10 cellular contexts compared by ENCODE assay signal in the genomic region with DNA sequence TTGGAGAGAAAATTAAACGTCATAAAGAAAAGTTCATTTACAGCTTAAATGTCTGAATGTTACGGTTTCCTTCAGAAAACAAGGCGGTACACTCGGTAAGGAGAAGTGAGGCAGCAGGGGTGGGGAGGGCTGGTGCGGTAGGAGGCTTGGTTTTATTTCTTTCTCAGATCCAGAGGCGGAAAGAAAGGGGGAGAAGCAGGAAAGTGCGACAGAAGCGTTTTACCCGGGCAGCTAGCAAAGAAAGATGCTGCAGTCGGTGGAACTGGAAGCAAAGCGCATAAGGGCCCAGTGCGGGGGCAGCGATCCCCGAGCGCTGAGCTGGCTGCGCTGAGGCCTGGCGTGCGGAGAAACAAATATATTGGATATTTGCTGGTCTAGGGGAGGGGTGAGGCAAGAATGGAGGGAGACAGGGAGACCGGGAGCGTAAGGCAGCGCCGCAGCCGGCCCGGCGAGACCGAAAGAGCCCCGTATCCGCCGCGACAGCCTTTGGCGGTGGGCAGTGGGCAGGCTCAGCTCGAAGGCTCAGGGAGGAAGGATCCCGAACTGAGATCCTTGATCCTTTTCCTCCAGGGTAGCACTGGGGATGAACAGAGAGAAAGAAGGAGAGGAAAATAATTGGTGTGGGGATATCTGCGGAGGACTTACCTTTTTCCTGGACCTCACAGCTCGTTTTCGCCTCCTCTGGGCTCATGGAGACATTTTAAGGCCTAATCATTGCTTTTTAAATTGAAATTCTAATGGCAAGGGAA. TPM values are rescaled to one million over a fixed set of nuclear protein-coding genes. Genes with fewer than 3 reads are reported as not detected.
A peak's percentile ranks its signal among the peaks of the same experiment; 100 is the strongest.
DNase-seq lines count a peak whose midpoint lies in the region; ATAC-seq and TF ChIP-seq lines count a peak whose summit lies in the region.
"Had no signal": no experiment of that assay in that cellular context is flagged by ENCODE, and none has a peak within 500 bp of the region (broad histone marks: within the 10 kb centered on the region; RNA-seq: fewer than 3 reads in every experiment).

No MANE protein-coding gene starts in this region.

- TF ChIP-seq CTCF in HFF-Myc (IDR thresholded peaks at IDR 0.05; ENCODE audit: low read depth, low read length, missing control alignments) (no peak), coronary artery (IDR thresholded peaks at IDR 0.05) (no peak), gastrocnemius medialis (IDR thresholded peaks at IDR 0.05 in 4 of 5, conservative IDR thresholded peaks at IDR 0.05 in 1 of 5) (no peak)

- TF ChIP-seq POLR2A in gastrocnemius medialis (IDR thresholded peaks at IDR 0.05), result no peak

- H3K27me3 ChIP-seq in gastrocnemius medialis, result peaks cover 84 to 99% (median 89%) of the 10 kb centered on the region in 3 donors

- H3K27ac ChIP-seq in coronary artery (no peak overlapping the region), gastrocnemius medialis (peak overlapping the region; percentile 55 to 74 (median 71))
- H3K27ac ChIP-seq: thoracic aorta had no signal

- peak in 1 of 2 donors; percentile 12 for ATAC-seq in gastrocnemius medialis

- no peaks in the 10 kb centered on the region for H3K36me3 ChIP-seq in gastrocnemius medialis
- H3K36me3 ChIP-seq: thoracic aorta had no signal

- peak overlapping the region; percentile 49 for H3K4me3 ChIP-seq in HFF-Myc (replicated peaks; ENCODE audit: low read depth, low read length)
- H3K4me3 ChIP-seq in coronary artery, result peak overlapping the region; percentile 47
- H3K4me3 ChIP-seq in gastrocnemius medialis, result peak overlapping the region; percentile 43 to 52 (median 46)
- H3K4me3 ChIP-seq: thoracic aorta had no signal

- DNase-seq in HFF-Myc (ENCODE audit: extremely low read depth, low read depth) (no peak), coronary artery (ENCODE audit: low spot score) (no peak), gastrocnemius medialis (no peak), HT-29 (ENCODE audit: low spot score) (no peak), putamen (ENCODE audit: low spot score) (no peak), GM19240 (ENCODE audit: insufficient read length, low spot score) (no peak)
- DNase-seq: activated CD4-positive, alpha-beta T cell treated with anti-CD3 and anti-CD28 coated beads, Interleukin-2, amount 50 U/mL, for 1 hour; NCI-H1930 had no signal

- intact Hi-C loops in gastrocnemius medialis (cut with DNase I; ENCODE audit: low total_unique reads), result no loop called here

- peaks cover 0 to 5% of the 10 kb centered on the region in 2 donors for H3K4me1 ChIP-seq in gastrocnemius medialis

- in situ Hi-C loops in gastrocnemius medialis (cut with MboI; ENCODE audit: low sequenced_read_pairs in 4 of 4), result no loop called here

- H3K9me3 ChIP-seq in gastrocnemius medialis, result no peaks in the 10 kb centered on the region
- H3K9me3 ChIP-seq: thoracic aorta had no signal

RNA-seq across cellular contexts. Expression of a gene that starts 6.4 kb away (rescaled TPM):
- 1 to 10 TPM in 1 of 4 donors, under 1 TPM in 3; 0.24 to 1.1 (median 0.44) TPM for total RNA-seq in gastrocnemius medialis
- total RNA-seq in HT-29 (2014; rRNA removed; shearing (Covaris generic)), result not detected in 2 replicates
- total RNA-seq: lung microvascular endothelial cell, thoracic aorta had no signal

RNA-seq across cellular contexts. Expression of a gene that starts 8.2 kb away (rescaled TPM):
- total RNA-seq in gastrocnemius medialis, result under 1 TPM in 3 of 4 donors, not detected in 1; 0.35 to 0.83 (median 0.56) TPM
- total RNA-seq in HT-29 (2014; rRNA removed; shearing (Covaris generic)), result 5.6 and 6.8 TPM in 2 replicates
- total RNA-seq: lung microvascular endothelial cell, thoracic aorta had no signal

RNA-seq across cellular contexts. Expression of a gene that starts 11.9 kb away (rescaled TPM):
- not detected for total RNA-seq in gastrocnemius medialis
- 0.05 TPM in 1 of 2 replicates, not detected in the other for total RNA-seq in HT-29 (2014; rRNA removed; shearing (Covaris generic))
- total RNA-seq: lung microvascular endothelial cell, thoracic aorta had no signal

RNA-seq across cellular contexts. Expression of a gene that starts 18.4 kb away (rescaled TPM):
- 10 to 100 TPM; 23.9 to 48.3 (median 40.3) TPM for total RNA-seq in gastrocnemius medialis
- 1.7 TPM in 1 of 2 replicates, not detected in the other for total RNA-seq in HT-29 (2014; rRNA removed; shearing (Covaris generic))
- total RNA-seq: lung microvascular endothelial cell, thoracic aorta had no signal

RNA-seq across cellular contexts. Expression of a gene that starts 27.9 kb away (rescaled TPM):
- total RNA-seq in gastrocnemius medialis, result under 1 TPM in 2 of 4 donors, not detected in 2; 0.10 to 0.33 TPM
- total RNA-seq in HT-29 (2014; rRNA removed; shearing (Covaris generic)), result 0.65 and 1.3 TPM in 2 replicates
- total RNA-seq: lung microvascular endothelial cell, thoracic aorta had no signal

Comparison
In these comparisons a context has a peak if more than half of its experiments do, and no peak if none do; other contexts are left out.
1. H3K27ac ChIP-seq: peak in gastrocnemius medialis (4 of 4); none in coronary artery (0 of 2).
2. Peak in every context shown above with its lines, with median percentiles within 50 percentile points of each other: H3K4me3 ChIP-seq.